ENCODE assay signal across 8 cellular contexts in genomic region chr12:45244561-45245348, GRCh38. TPM values are rescaled to one million over a fixed set of nuclear protein-coding genes. Genes with fewer than 3 reads are reported as not detected.
DNase-seq lines count a peak whose midpoint lies in the region; ATAC-seq and TF ChIP-seq lines count a peak whose summit lies in the region.

No MANE protein-coding gene starts in this region.

- H3K27ac Mint-ChIP-seq in activated naive CD8-positive, alpha-beta T cell treated with anti-CD3 and anti-CD28 coated beads, Interleukin-2, amount 50 U/mL, for 24 hours, result no peak overlapping the region
- no peak overlapping the region for H3K27ac Mint-ChIP-seq in activated naive CD8-positive, alpha-beta T cell treated with anti-CD3 and anti-CD28 coated beads for 36 hours

- H3K4me1 ChIP-seq in colonic mucosa, result no peaks in the 10 kb centered on the region

- peaks cover 27% of the 10 kb centered on the region for H3K4me1 Mint-ChIP-seq in activated naive CD8-positive, alpha-beta T cell treated with anti-CD3 and anti-CD28 coated beads, Interleukin-2, amount 50 U/mL, for 24 hours
- peaks cover 8% of the 10 kb centered on the region for H3K4me1 Mint-ChIP-seq in activated naive CD8-positive, alpha-beta T cell treated with anti-CD3 and anti-CD28 coated beads for 36 hours

- no peak overlapping the region for H3K9ac ChIP-seq in colonic mucosa (ENCODE audit: low read depth in 2 of 2, low read length in 2 of 2)

- TF ChIP-seq CTCF in colonic mucosa (IDR thresholded peaks at IDR 0.05), result no peak

- H3K27ac ChIP-seq in colonic mucosa, result peak overlapping the region; percentile 1

- no peak overlapping the region for H3K4me3 ChIP-seq in colonic mucosa

- DNase-seq in activated naive CD8-positive, alpha-beta T cell treated with anti-CD3 and anti-CD28 coated beads, Interleukin-2, amount 50 U/mL, for 24 hours, result no peak
- no peak for DNase-seq in activated naive CD8-positive, alpha-beta T cell treated with anti-CD3 and anti-CD28 coated beads for 36 hours
- DNase-seq in colonic mucosa, result no peak
- DNase-seq in stimulated activated naive CD8-positive, alpha-beta T cell treated with anti-CD3 and anti-CD28 coated beads, Interleukin-15, Interleukin-2, amounts not matched to agents 100 U/mL and 50 U/mL, for 24 hours, result no peak
- DNase-seq in NCI-H2227 treated with DMSO at 0.1 percent for 48 hours (lab: John Stamatoyannopoulos, UW), result no peak
- DNase-seq in activated CD4-positive, CD25-positive, alpha-beta regulatory T cell treated with anti-CD3 and anti-CD28 coated beads, Interleukin-2, amount 50 U/mL, for 72 hours, result no peak
- DNase-seq in stimulated activated CD4-positive, alpha-beta T cell treated with anti-CD3 and anti-CD28 coated beads, Interleukin-12 subunit alpha, Interleukin-12 subunit beta, amount 100 ng/mL, for 4 hours, result no peak

- no peak overlapping the region for H3K4me3 Mint-ChIP-seq in activated naive CD8-positive, alpha-beta T cell treated with anti-CD3 and anti-CD28 coated beads, Interleukin-2, amount 50 U/mL, for 24 hours
- no peak overlapping the region for H3K4me3 Mint-ChIP-seq in activated naive CD8-positive, alpha-beta T cell treated with anti-CD3 and anti-CD28 coated beads for 36 hours

- H3K36me3 ChIP-seq in colonic mucosa, result no peaks in the 10 kb centered on the region

- peaks cover 6% of the 10 kb centered on the region for H3K36me3 Mint-ChIP-seq in activated naive CD8-positive, alpha-beta T cell treated with anti-CD3 and anti-CD28 coated beads, Interleukin-2, amount 50 U/mL, for 24 hours (ENCODE audit: low read depth)
- H3K36me3 Mint-ChIP-seq in activated naive CD8-positive, alpha-beta T cell treated with anti-CD3 and anti-CD28 coated beads for 36 hours, result peaks cover 24% of the 10 kb centered on the region

- no peaks in the 10 kb centered on the region for H3K27me3 Mint-ChIP-seq in activated naive CD8-positive, alpha-beta T cell treated with anti-CD3 and anti-CD28 coated beads, Interleukin-2, amount 50 U/mL, for 24 hours
- H3K27me3 Mint-ChIP-seq in activated naive CD8-positive, alpha-beta T cell treated with anti-CD3 and anti-CD28 coated beads for 36 hours, result no peaks in the 10 kb centered on the region

- H3K9me3 ChIP-seq in colonic mucosa, result no peaks in the 10 kb centered on the region

- H3K9me3 Mint-ChIP-seq in activated naive CD8-positive, alpha-beta T cell treated with anti-CD3 and anti-CD28 coated beads, Interleukin-2, amount 50 U/mL, for 24 hours, result no peaks in the 10 kb centered on the region
- H3K9me3 Mint-ChIP-seq in activated naive CD8-positive, alpha-beta T cell treated with anti-CD3 and anti-CD28 coated beads for 36 hours, result peaks cover 5% of the 10 kb centered on the region

- no peaks in the 10 kb centered on the region for H3K27me3 ChIP-seq in colonic mucosa

- peak; percentile 63 for ATAC-seq in activated naive CD8-positive, alpha-beta T cell treated with anti-CD3 and anti-CD28 coated beads, Interleukin-2, amount 50 U/mL, for 24 hours
- peak; percentile 80 for ATAC-seq in HG03097 (IDR thresholded peaks at IDR 0.05; ENCODE audit: low FRiP score, unreplicated experiment)
- ATAC-seq in stimulated activated naive CD8-positive, alpha-beta T cell treated with anti-CD3 and anti-CD28 coated beads, Interleukin-15, Interleukin-2, amounts not matched to agents 100 U/mL and 50 U/mL, for 24 hours, result peak; percentile 49

- intact Hi-C loops in colonic mucosa (cut with DNase I), result no loop called here

RNA-seq across cellular contexts. Expression of gene ANO6, which starts 28.9 kb away (rescaled TPM):
- 10 to 100 TPM; 12.1 to 12.6 TPM for total RNA-seq in activated naive CD8-positive, alpha-beta T cell treated with anti-CD3 and anti-CD28 coated beads for 36 hours
- 10 to 100 TPM; 13.2 to 21.2 TPM for total RNA-seq in colonic mucosa
